20 cellular contexts compared by ENCODE assay signal in the genomic region with DNA sequence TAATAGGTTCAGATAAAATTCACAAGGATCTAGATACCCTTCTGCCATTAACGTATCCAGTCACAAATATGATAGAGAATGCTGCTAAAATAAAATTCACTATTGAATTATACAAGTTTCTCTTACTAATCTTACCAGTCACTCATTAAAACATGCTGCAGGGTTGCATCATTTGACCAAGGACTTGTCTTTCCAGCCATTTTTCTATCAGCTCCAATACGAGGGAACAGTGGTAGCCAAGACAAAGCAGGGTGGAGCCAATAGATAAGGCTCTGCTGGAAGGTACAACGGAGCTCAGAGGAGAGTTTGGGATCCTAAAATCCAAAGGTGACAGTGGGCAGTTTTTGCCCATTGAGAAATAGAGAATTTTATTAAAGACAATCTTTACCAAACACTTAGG.
"Had no signal": no experiment of that assay in that cellular context is flagged by ENCODE, and none has a peak within 500 bp of the region (broad histone marks: within the 10 kb centered on the region; RNA-seq: fewer than 3 reads in every experiment).

No MANE protein-coding gene starts in this region.

- ATAC-seq: Panc1, PC-3 had no signal

- H3K9me3 ChIP-seq: SJCRH30 had no signal

- H3K4me1 ChIP-seq: SJCRH30 had no signal

- H3K4me3 ChIP-seq: SJCRH30 had no signal

- H3K27ac ChIP-seq: RWPE1, SJCRH30 had no signal

- DNase-seq: Karpas-422, KG1, MM.1S, NCI-H1092 treated with DMSO at 0.1 percent for 48 hours, NCI-H1436, NCI-H187, NCI-H2029, NCI-H2081 treated with DMSO at 0.1 percent for 48 hours, NCI-H2171, NCI-H226, NCI-H446, NCI-H510A, NCI-H524 treated with DMSO at 0.1 percent for 48 hours, NCI-H69, NCI-H774, PC-3, SHP77, SJCRH30 had no signal

- H3K27me3 ChIP-seq: SJCRH30 had no signal
